ENCODE assay signal across 26 cellular contexts in the genomic region with DNA sequence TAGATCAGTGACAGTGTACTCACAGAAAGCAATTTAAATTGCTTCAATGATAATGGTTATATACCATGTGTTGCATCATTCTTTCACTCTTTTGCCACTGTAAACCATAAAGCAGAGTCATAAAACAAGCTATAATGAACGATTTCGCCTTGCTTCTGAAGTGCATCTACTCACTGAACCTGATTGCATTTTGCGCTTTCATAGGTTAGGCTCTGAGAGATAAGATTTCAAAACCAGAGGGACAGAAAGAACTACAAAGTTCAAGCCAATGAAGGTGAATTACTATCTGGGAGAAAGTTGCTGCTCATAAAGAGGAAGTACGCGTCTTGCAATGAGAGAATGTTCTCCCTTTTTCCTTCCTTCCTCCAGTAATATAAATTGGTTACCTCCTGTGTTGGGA.
DNase-seq lines count a peak whose midpoint lies in the region; ATAC-seq, FAIRE-seq and TF ChIP-seq lines count a peak whose summit lies in the region.
"Had no signal": no experiment of that assay in that cellular context is flagged by ENCODE, and none has a peak within 500 bp of the region (broad histone marks: within the 10 kb centered on the region; RNA-seq: fewer than 3 reads in every experiment).

No MANE protein-coding gene starts in this region.

- H3K27ac ChIP-seq in hepatocyte = no peak overlapping the region
- H3K27ac ChIP-seq: BLaER1 treated with 17β-estradiol and CSF1 and Interleukin-3, amounts not matched to agents 10 nM and 100 nM; Peyer's patch had no signal

- no peaks in the 10 kb centered on the region for H3K9me2 ChIP-seq in hepatocyte (replicated peaks; ENCODE audit: insufficient read depth)

- peak; percentile 50 for FAIRE-seq in GM12891 (lab: Jason Lieb, UNC)
- FAIRE-seq: GM12878, HTR-8/SVneo had no signal

- H3K27me3 ChIP-seq in hepatocyte = no peaks in the 10 kb centered on the region
- H3K27me3 ChIP-seq: BLaER1 treated with 17β-estradiol and CSF1 and Interleukin-3, amounts not matched to agents 10 nM and 100 nM; Peyer's patch had no signal

- H3K4me3 ChIP-seq in hepatocyte = no peak overlapping the region
- H3K4me3 ChIP-seq: BLaER1 treated with 17β-estradiol and CSF1 and Interleukin-3, amounts not matched to agents 10 nM and 100 nM; GM12878; Peyer's patch had no signal

- no peaks in the 10 kb centered on the region for H4K20me1 ChIP-seq in hepatocyte (ENCODE audit: insufficient read depth, poor library complexity, severe bottlenecking)
- H4K20me1 ChIP-seq: BLaER1 treated with 17β-estradiol and CSF1 and Interleukin-3, amounts not matched to agents 10 nM and 100 nM had no signal

- TF ChIP-seq POLR2A in GM12891 (IDR thresholded peaks at IDR 0.05; ENCODE audit: low read depth, low read length) = no peak

- H3K4me1 ChIP-seq in hepatocyte (ENCODE audit: insufficient read depth) = peaks cover 4% of the 10 kb centered on the region

- no peak overlapping the region for H3K4me2 ChIP-seq in hepatocyte
- H3K4me2 ChIP-seq: BLaER1 treated with 17β-estradiol and CSF1 and Interleukin-3, amounts not matched to agents 10 nM and 100 nM had no signal

- no peak overlapping the region for H2AFZ ChIP-seq in hepatocyte

- no peak for ATAC-seq in HG03354 (IDR thresholded peaks at IDR 0.05; ENCODE audit: poor library complexity, severe bottlenecking, unreplicated experiment)
- ATAC-seq: GM12878, SK-N-SH treated with all-trans-retinoic acid at 6 μM for 48 hours, T-cell had no signal

- TF ChIP-seq CTCF in hepatocyte (IDR thresholded peaks at IDR 0.05; ENCODE audit: poor library complexity) = no peak

- H3K79me2 ChIP-seq in hepatocyte = no peaks in the 10 kb centered on the region

- no peaks in the 10 kb centered on the region for H3K9me3 ChIP-seq in hepatocyte (ENCODE audit: low read depth)
- H3K9me3 ChIP-seq: BLaER1 treated with 17β-estradiol and CSF1 and Interleukin-3, amounts not matched to agents 10 nM and 100 nM; Caco-2; Peyer's patch had no signal

- WGBS in hepatocyte (ENCODE audit: low lambda C conversion rate, missing lambda C conversion rate) = 72% methylated on average over 5 of the region's 5 CpGs

- no peaks in the 10 kb centered on the region for H3K36me3 ChIP-seq in hepatocyte (replicated peaks; ENCODE audit: insufficient read depth, low read depth)
- H3K36me3 ChIP-seq: BLaER1 treated with 17β-estradiol and CSF1 and Interleukin-3, amounts not matched to agents 10 nM and 100 nM; Peyer's patch had no signal

- DNase-seq in AML-193 (lab: John Stamatoyannopoulos, UW) (peak; percentile 28 to 37), GM12891 (ENCODE audit: insufficient read length, low spot score) (no peak), NOMO-1 treated with DMSO at 0.1 percent for 48 hours (lab: John Stamatoyannopoulos, UW; ENCODE audit: unreplicated experiment) (peak; percentile 47), hepatocyte (ENCODE audit: low spot score) (peak; percentile 45), NCI-H345 treated with DMSO at 0.1 percent for 48 hours (lab: John Stamatoyannopoulos, UW; ENCODE audit: unreplicated experiment) (no peak), AG20443 (ENCODE audit: low spot score) (no peak), amygdala (lab: John Stamatoyannopoulos, UW) (no peak)
- DNase-seq: CD4-positive, alpha-beta memory T cell; DMS 273 treated with DMSO at 0.1 percent for 48 hours; DND-41; H7; Karpas-422; NCI-H1105; NCI-H146; NCI-H2029; NCI-H2171 treated with DMSO at 0.1 percent for 48 hours; NCI-H446 treated with DMSO at 0.1 percent for 48 hours; NCI-H526 treated with DMSO at 0.1 percent for 48 hours; Peyer's patch; T-cell had no signal

TF ChIP-seq in GM12891, 5 proteins besides CTCF, POLR2A, EP300 and RAD21:
- TF ChIP-seq PAX5 (IDR thresholded peaks at IDR 0.05; ENCODE audit: insufficient read depth, low read length, severe bottlenecking) (no peak), SPI1 (IDR thresholded peaks at IDR 0.05; ENCODE audit: low read depth, low read length) (0 out of 2 replicates have a peak, but pooled peaks have one; percentile 42)
TF ChIP-seq in GM12891: peak in this region for 1.

Comparison
In these comparisons a context has a peak if more than half of its experiments do, and no peak if none do; other contexts are left out.
1. DNase-seq: peak in AML-193 (2 of 2), NOMO-1 treated with DMSO at 0.1 percent for 48 hours (single experiment) and hepatocyte (single experiment); none in GM12891 (single experiment), NCI-H345 treated with DMSO at 0.1 percent for 48 hours (single experiment), AG20443 (single experiment) and amygdala (0 of 56).